In genomic region chr16:56824804-56825203, GRCh38 we compare ENCODE assay signal across 26 cellular contexts. TPM values are rescaled to one million over a fixed set of nuclear protein-coding genes. Genes with fewer than 3 reads are reported as not detected.
"Had no signal": no experiment of that assay in that cellular context is flagged by ENCODE, and none has a peak within 500 bp of the region (broad histone marks: within the 10 kb centered on the region; RNA-seq: fewer than 3 reads in every experiment).

No MANE protein-coding gene starts in this region.

- H3K27ac ChIP-seq: gastrocnemius medialis, lower lobe of right lung, prostate gland, right atrium auricular region, sigmoid colon, testis, tibial artery had no signal

- H3K4me1 ChIP-seq: lower lobe of right lung, prostate gland, right atrium auricular region, sigmoid colon, testis, tibial artery had no signal

- H3K4me3 ChIP-seq: gastrocnemius medialis, lower lobe of right lung, mucosa of descending colon, prostate gland, right atrium auricular region, sigmoid colon, testis, tibial artery had no signal

- H3K4me3 Mint-ChIP-seq: effector memory CD8-positive, alpha-beta T cell; mesothelial cell of epicardium; naive B cell; natural killer cell treated with Interleukin-12 subunit alpha and Interleukin-12 subunit beta and Interleukin-15 and Interleukin-18, amount 100 ng/mL, for 72 hours; stimulated activated memory B cell treated with anti-CD40 and anti-IgM and Interleukin-4, amounts not matched to agents 10 μg/mL and 1 μg/mL and 100 μg/mL, for 72 hours; type B pancreatic cell had no signal

- H3K9me3 Mint-ChIP-seq: effector memory CD8-positive, alpha-beta T cell; mesothelial cell of epicardium; naive B cell; natural killer cell treated with Interleukin-12 subunit alpha and Interleukin-12 subunit beta and Interleukin-15 and Interleukin-18, amount 100 ng/mL, for 72 hours; neural crest cell; stimulated activated memory B cell treated with anti-CD40 and anti-IgM and Interleukin-4, amounts not matched to agents 10 μg/mL and 1 μg/mL and 100 μg/mL, for 72 hours; type B pancreatic cell had no signal

- H3K9me3 ChIP-seq: gastrocnemius medialis, lower lobe of right lung, mucosa of descending colon, prostate gland, right atrium auricular region, sigmoid colon, testis, tibial artery had no signal

- H3K27ac Mint-ChIP-seq: effector memory CD8-positive, alpha-beta T cell; mesothelial cell of epicardium; natural killer cell treated with Interleukin-12 subunit alpha and Interleukin-12 subunit beta and Interleukin-15 and Interleukin-18, amount 100 ng/mL, for 72 hours; stimulated activated memory B cell treated with anti-CD40 and anti-IgM and Interleukin-4, amounts not matched to agents 10 μg/mL and 1 μg/mL and 100 μg/mL, for 72 hours; type B pancreatic cell had no signal

- ATAC-seq: effector memory CD8-positive, alpha-beta T cell; natural killer cell treated with Interleukin-12 subunit alpha and Interleukin-12 subunit beta and Interleukin-15 and Interleukin-18, amount 100 ng/mL, for 72 hours; stimulated activated memory B cell treated with anti-CD40 and anti-IgM and Interleukin-4, amounts not matched to agents 10 μg/mL and 1 μg/mL and 100 μg/mL, for 72 hours; stimulated activated naive CD8-positive, alpha-beta T cell treated with anti-CD3 and anti-CD28 coated beads, Interleukin-15, Interleukin-2, amounts not matched to agents 100 U/mL and 50 U/mL, for 24 hours had no signal

- H3K4me1 Mint-ChIP-seq: mesothelial cell of epicardium; naive B cell; stimulated activated memory B cell treated with anti-CD40 and anti-IgM and Interleukin-4, amounts not matched to agents 10 μg/mL and 1 μg/mL and 100 μg/mL, for 72 hours had no signal

- H3K27me3 ChIP-seq: gastrocnemius medialis, right atrium auricular region, sigmoid colon, testis, tibial artery had no signal

- H3K27me3 Mint-ChIP-seq: effector memory CD8-positive, alpha-beta T cell; naive B cell; natural killer cell treated with Interleukin-12 subunit alpha and Interleukin-12 subunit beta and Interleukin-15 and Interleukin-18, amount 100 ng/mL, for 72 hours; stimulated activated memory B cell treated with anti-CD40 and anti-IgM and Interleukin-4, amounts not matched to agents 10 μg/mL and 1 μg/mL and 100 μg/mL, for 72 hours; type B pancreatic cell had no signal

- DNase-seq: cortex of kidney; effector memory CD8-positive, alpha-beta T cell; mesenchymal stem cell; naive B cell; sigmoid colon; stimulated activated CD4-positive, alpha-beta T cell treated with anti-CD3 and anti-CD28 coated beads, Interleukin-2, amount 100 ng/mL, for 24 hours; stimulated activated CD4-positive, alpha-beta T cell treated with anti-CD3 and anti-CD28 coated beads, Interleukin-4, amount 100 ng/mL, for 4 hours; stimulated activated naive CD8-positive, alpha-beta T cell treated with anti-CD3 and anti-CD28 coated beads, Interleukin-15, Interleukin-2, amounts not matched to agents 100 U/mL and 50 U/mL, for 24 hours; tibial artery had no signal

- H3K36me3 ChIP-seq: prostate gland had no signal

RNA-seq across cellular contexts. Expression of gene SLC12A3, which starts 40.2 kb away (rescaled TPM):
- total RNA-seq: dermis microvascular lymphatic vessel endothelial cell; gastrocnemius medialis; glomerular endothelial cell; left ventricle myocardium superior; lower lobe of right lung; mesothelial cell of epicardium; mucosa of descending colon; natural killer cell treated with Interleukin-12 subunit alpha and Interleukin-12 subunit beta and Interleukin-15 and Interleukin-18, amount 100 ng/mL, for 72 hours; neural crest cell; osteoblast; right atrium auricular region; sigmoid colon; skeletal muscle tissue had no signal
- polyA plus RNA-seq: keratinocyte had no signal
